Comparison of ENCODE assay signal across 20 cellular contexts in the genomic region with DNA sequence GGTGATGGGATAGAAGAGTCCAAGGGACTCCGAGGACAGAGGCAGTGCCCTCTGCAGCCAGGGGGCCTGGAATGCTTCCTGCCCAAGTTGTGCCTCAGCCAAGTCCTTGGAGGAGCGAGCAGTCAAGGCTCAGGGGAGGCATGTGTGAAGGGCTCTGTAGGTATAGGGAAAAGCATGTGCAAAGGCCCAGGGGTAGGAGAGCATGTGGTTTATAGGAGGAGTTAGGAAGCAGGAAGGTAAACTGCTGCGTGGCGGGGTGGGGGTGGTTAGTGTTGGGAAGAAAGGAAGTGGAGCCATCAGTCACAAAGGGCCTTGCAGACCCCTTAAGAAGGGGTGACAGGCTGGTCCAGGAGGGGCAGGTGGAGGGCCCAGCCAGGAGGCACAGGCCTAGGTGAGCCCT.
"Had no signal": no experiment of that assay in that cellular context is flagged by ENCODE, and none has a peak within 500 bp of the region (broad histone marks: within the 10 kb centered on the region; RNA-seq: fewer than 3 reads in every experiment).

No MANE protein-coding gene starts in this region.

- ATAC-seq: natural killer cell, T-cell had no signal

- H3K4me3 ChIP-seq: ascending aorta, breast epithelium, esophagus squamous epithelium, sigmoid colon, tibial artery had no signal

- H3K4me1 ChIP-seq: ascending aorta had no signal

- H3K36me3 Mint-ChIP-seq: natural killer cell had no signal

- H3K27me3 ChIP-seq: ascending aorta, breast epithelium, esophagus squamous epithelium, neutrophil, sigmoid colon, tibial artery had no signal

- DNase-seq: activated CD4-positive, alpha-beta T cell treated with anti-CD3 and anti-CD28 coated beads, Interleukin-2, amount 10 ng/mL, durations not matched to agents 7 days and 5 days; activated CD4-positive, CD25-positive, alpha-beta regulatory T cell; activated CD8-positive, alpha-beta memory T cell treated with anti-CD3 and anti-CD28 coated beads for 24 hours; activated CD8-positive, alpha-beta memory T cell treated with anti-CD3 and anti-CD28 coated beads, Interleukin-2, amount 50 U/mL, for 48 hours; effector CD8-positive, alpha-beta T cell; esophagus squamous epithelium; mesendoderm; natural killer cell; sigmoid colon; SK-N-SH; stimulated activated CD4-positive, alpha-beta T cell treated with anti-CD3 and anti-CD28 coated beads, Interleukin-4, amount 100 ng/mL, for 4 hours; stimulated activated naive CD4-positive, alpha-beta T cell treated with Interleukin-2 at 50 U/mL for 16 hours; T-cell; T-helper 9 cell; tibial artery had no signal

- H3K27ac ChIP-seq: ascending aorta, breast epithelium, esophagus squamous epithelium, neutrophil, parathyroid adenoma, sigmoid colon, tibial artery had no signal

- H3K4me2 ChIP-seq: SK-N-SH had no signal

- H3K4me3 Mint-ChIP-seq: activated CD4-positive, alpha-beta T cell treated with anti-CD3 and anti-CD28 coated beads, Interleukin-2, amount 10 ng/mL, durations not matched to agents 7 days and 5 days; dendritic cell treated with granulocyte-macrophage colony-stimulating factor and Interleukin-4, amounts not matched to agents 40 ng/mL and 50 ng/mL, for 4 days; natural killer cell; T-cell had no signal

- H3K36me3 ChIP-seq: breast epithelium had no signal

- H3K9me3 Mint-ChIP-seq: activated CD4-positive, alpha-beta T cell treated with anti-CD3 and anti-CD28 coated beads, Interleukin-2, amount 10 ng/mL, durations not matched to agents 7 days and 5 days; dendritic cell treated with granulocyte-macrophage colony-stimulating factor and Interleukin-4, amounts not matched to agents 40 ng/mL and 50 ng/mL, for 4 days; natural killer cell; T-cell had no signal

- H3K9ac ChIP-seq: parathyroid adenoma, SK-N-SH had no signal

- H2AFZ ChIP-seq: parathyroid adenoma had no signal

- H3K9me3 ChIP-seq: ascending aorta, breast epithelium, esophagus squamous epithelium, neutrophil, sigmoid colon, SK-N-SH, tibial artery had no signal

- H3K27me3 Mint-ChIP-seq: activated CD4-positive, alpha-beta T cell treated with anti-CD3 and anti-CD28 coated beads, Interleukin-2, amount 10 ng/mL, durations not matched to agents 7 days and 5 days; dendritic cell treated with granulocyte-macrophage colony-stimulating factor and Interleukin-4, amounts not matched to agents 40 ng/mL and 50 ng/mL, for 4 days; T-cell had no signal

- H3K27ac Mint-ChIP-seq: dendritic cell treated with granulocyte-macrophage colony-stimulating factor and Interleukin-4, amounts not matched to agents 40 ng/mL and 50 ng/mL, for 4 days; T-cell had no signal
